Comparison of ENCODE assay signal across 12 cellular contexts in genomic region chr3:103052236-103052830, GRCh38.
A peak's percentile ranks its signal among the peaks of the same experiment; 100 is the strongest.
DNase-seq lines count a peak whose midpoint lies in the region; ATAC-seq and TF ChIP-seq lines count a peak whose summit lies in the region.
"Had no signal": no experiment of that assay in that cellular context is flagged by ENCODE, and none has a peak within 500 bp of the region (broad histone marks: within the 10 kb centered on the region; RNA-seq: fewer than 3 reads in every experiment).

No MANE protein-coding gene starts in this region.

- no peaks in the 10 kb centered on the region for H3K36me3 Mint-ChIP-seq in glutamatergic neuron (ENCODE audit: unreplicated experiment)
- H3K36me3 Mint-ChIP-seq in stimulated activated effector memory CD8-positive, alpha-beta T cell treated with anti-CD3 and anti-CD28 coated beads, Interleukin-12 subunit alpha, Interleukin-12 subunit beta, amount 100 ng/mL, for 72 hours = no peaks in the 10 kb centered on the region

- ATAC-seq in stimulated activated effector memory CD8-positive, alpha-beta T cell treated with anti-CD3 and anti-CD28 coated beads, Interleukin-12 subunit alpha, Interleukin-12 subunit beta, amount 100 ng/mL, for 72 hours = no peak
- ATAC-seq: Panc1 had no signal

- peak overlapping the region; percentile 5 for H3K4me3 Mint-ChIP-seq in glutamatergic neuron (ENCODE audit: unreplicated experiment)
- H3K4me3 Mint-ChIP-seq in stimulated activated effector memory CD8-positive, alpha-beta T cell treated with anti-CD3 and anti-CD28 coated beads, Interleukin-12 subunit alpha, Interleukin-12 subunit beta, amount 100 ng/mL, for 72 hours = no peak overlapping the region

- H3K9me3 Mint-ChIP-seq in glutamatergic neuron (ENCODE audit: unreplicated experiment) = no peaks in the 10 kb centered on the region
- H3K9me3 Mint-ChIP-seq in stimulated activated effector memory CD8-positive, alpha-beta T cell treated with anti-CD3 and anti-CD28 coated beads, Interleukin-12 subunit alpha, Interleukin-12 subunit beta, amount 100 ng/mL, for 72 hours = peaks cover 4% of the 10 kb centered on the region

- H3K27me3 Mint-ChIP-seq in glutamatergic neuron (ENCODE audit: unreplicated experiment) = peaks cover 2% of the 10 kb centered on the region

- H3K4me1 Mint-ChIP-seq in glutamatergic neuron (ENCODE audit: low read depth, unreplicated experiment) = peaks cover 44% of the 10 kb centered on the region
- no peaks in the 10 kb centered on the region for H3K4me1 Mint-ChIP-seq in stimulated activated effector memory CD8-positive, alpha-beta T cell treated with anti-CD3 and anti-CD28 coated beads, Interleukin-12 subunit alpha, Interleukin-12 subunit beta, amount 100 ng/mL, for 72 hours

- no peak for TF ChIP-seq CTCF in glutamatergic neuron (IDR thresholded peaks at IDR 0.05; ENCODE audit: partially characterized antibody, unreplicated experiment)

- peak; percentile 4 for DNase-seq in DMS79 (lab: John Stamatoyannopoulos, UW)
- peak; percentile 10 for DNase-seq in OCI-M1 (lab: John Stamatoyannopoulos, UW)
- DNase-seq in glutamatergic neuron = no peak
- peak; percentile 12 for DNase-seq in putamen (ENCODE audit: low spot score)
- DNase-seq in NCI-H2081 (lab: John Stamatoyannopoulos, UW) = no peak
- no peak for DNase-seq in stimulated activated effector memory CD8-positive, alpha-beta T cell treated with anti-CD3 and anti-CD28 coated beads, Interleukin-12 subunit alpha, Interleukin-12 subunit beta, amount 100 ng/mL, for 72 hours (ENCODE audit: low spot score in 2 of 2)
- DNase-seq in KG1 (lab: John Stamatoyannopoulos, UW) = no peak
- DNase-seq in AG08396 (ENCODE audit: low spot score) = no peak
- DNase-seq: activated T-cell treated with anti-CD3 and anti-CD28 coated beads, Interleukin-2, amount 50 U/mL, for 1 hour; NCI-H1694; ovary had no signal

- peak overlapping the region; percentile 26 for H3K27ac Mint-ChIP-seq in glutamatergic neuron (ENCODE audit: unreplicated experiment)
- H3K27ac Mint-ChIP-seq in stimulated activated effector memory CD8-positive, alpha-beta T cell treated with anti-CD3 and anti-CD28 coated beads, Interleukin-12 subunit alpha, Interleukin-12 subunit beta, amount 100 ng/mL, for 72 hours = no peak overlapping the region

Comparison
In these comparisons a context has a peak if more than half of its experiments do, and no peak if none do; other contexts are left out.
1. DNase-seq: peak in DMS79 (single experiment), OCI-M1 (single experiment) and putamen (single experiment); none in glutamatergic neuron (single experiment), NCI-H2081 (0 of 2), stimulated activated effector memory CD8-positive, alpha-beta T cell treated with anti-CD3 and anti-CD28 coated beads, Interleukin-12 subunit alpha, Interleukin-12 subunit beta, amount 100 ng/mL, for 72 hours (0 of 2), KG1 (single experiment) and AG08396 (single experiment).